Comparison of ENCODE assay signal across 18 cellular contexts in the genomic region with DNA sequence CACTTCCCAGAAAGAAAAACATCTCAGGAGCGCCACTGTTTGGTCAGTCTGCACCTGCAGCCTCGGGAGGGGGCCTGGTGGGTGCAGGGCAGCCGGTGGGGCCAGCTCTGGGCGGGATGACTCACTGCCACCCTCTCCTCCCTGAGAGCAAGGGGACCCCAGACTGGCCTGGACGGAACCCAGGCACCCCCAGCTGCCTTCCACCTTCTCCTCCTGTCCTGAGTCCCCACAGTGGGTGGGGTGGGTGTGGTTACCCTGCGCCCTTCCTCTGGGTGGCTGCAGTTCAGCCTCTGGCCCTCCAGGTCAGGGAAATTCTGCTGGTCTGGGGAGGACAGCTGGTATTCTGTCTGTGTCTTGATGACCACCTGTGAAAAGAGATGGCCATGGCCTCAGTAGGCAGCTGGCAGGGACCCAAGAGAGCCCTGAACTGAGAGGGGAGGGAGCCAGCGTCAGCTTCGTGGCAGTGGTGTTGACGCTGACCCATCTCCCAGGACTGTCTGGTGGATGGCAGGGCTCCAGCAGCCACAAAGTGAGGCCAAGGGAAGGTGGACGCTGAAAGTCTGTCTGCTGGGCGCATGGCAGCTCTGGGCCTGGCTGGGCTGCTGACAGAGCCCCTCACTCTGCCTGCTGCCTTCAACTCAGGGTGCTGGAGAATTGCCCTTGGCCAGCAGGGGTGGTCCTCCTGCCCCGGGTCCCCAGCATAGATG. TPM values are rescaled to one million over a fixed set of nuclear protein-coding genes. Genes with fewer than 3 reads are reported as not detected.
DNase-seq lines count a peak whose midpoint lies in the region; ATAC-seq and TF ChIP-seq lines count a peak whose summit lies in the region.
"Had no signal": no experiment of that assay in that cellular context is flagged by ENCODE, and none has a peak within 500 bp of the region (broad histone marks: within the 10 kb centered on the region; RNA-seq: fewer than 3 reads in every experiment).

No MANE protein-coding gene starts in this region.

- H2AFZ ChIP-seq in IMR-90 (replicated peaks; ENCODE audit: low read length, poor library complexity), result peak overlapping the region; percentile 8
- H2AFZ ChIP-seq: parathyroid adenoma had no signal

- POLR2A ChIA-PET in IMR-90 (lab: Charles Lee; ENCODE audit: unreplicated experiment), result no interaction called here

- H2AK5ac ChIP-seq in IMR-90 (ENCODE audit: low read depth, low read length) (peak overlapping the region; percentile 39; the same call in 1 of the 2 replicates), mesendoderm (ENCODE audit: low read length) (no peak overlapping the region)

- H3K79me1 ChIP-seq in IMR-90 (ENCODE audit: low read depth in 1 of 2, low read length in 2 of 2) (no peaks in the 10 kb centered on the region), mesendoderm (ENCODE audit: low read length) (no peaks in the 10 kb centered on the region)

- ATAC-seq in IMR-90 (ENCODE audit: low read depth) (no peak), RWPE2 (ENCODE audit: low read depth) (no peak), body of pancreas (no peak), HG02571 (IDR thresholded peaks at IDR 0.05; ENCODE audit: unreplicated experiment) (no peak), HG02759 (IDR thresholded peaks at IDR 0.05; ENCODE audit: unreplicated experiment) (no peak)
- ATAC-seq: stimulated activated naive B cell treated with anti-CD40 and anti-IgM and Interleukin-4, amounts not matched to agents 10 μg/mL and 1 μg/mL and 100 μg/mL, for 72 hours had no signal

- H3K36me3 ChIP-seq in IMR-90 (ENCODE audit: control insufficient read depth, insufficient read depth, low read length), result no peaks in the 10 kb centered on the region
- H3K36me3 ChIP-seq in RWPE2 (ENCODE audit: low read depth), result no peaks in the 10 kb centered on the region
- H3K36me3 ChIP-seq in mesendoderm (ENCODE audit: control insufficient read depth, insufficient read depth, low read length), result no peaks in the 10 kb centered on the region
- H3K36me3 ChIP-seq in body of pancreas (replicated peaks in 1 of 2; ENCODE audit: insufficient read depth in 1 of 2, low read depth in 2 of 2), result no peaks in the 10 kb centered on the region
- H3K36me3 ChIP-seq: spleen, tibial nerve had no signal

- H4K20me1 ChIP-seq in IMR-90 (ENCODE audit: insufficient read depth, low read length), result 0 out of 2 replicates have a peak, but pooled peaks cover 3% of the 10 kb centered on the region

- CTCF ChIA-PET in IMR-90 (lab: Yijun Ruan, JAX), result interaction anchor here (1.2 kb wide), 1 partner anchor 180 kb away, joined by 3 read pairs; no protein-coding TSS in a partner anchor

- no peak overlapping the region for H3K18ac ChIP-seq in IMR-90 (ENCODE audit: low read depth, low read length)
- H3K18ac ChIP-seq in mesendoderm (ENCODE audit: low read length), result no peak overlapping the region

- TF ChIP-seq RAD21 in IMR-90 (IDR thresholded peaks at IDR 0.05; ENCODE audit: low read length), result no peak

- no peak overlapping the region for H2BK20ac ChIP-seq in IMR-90 (ENCODE audit: low read depth, low read length)

- H2BK5ac ChIP-seq in IMR-90 (ENCODE audit: low read depth, low read length, poor library complexity, severe bottlenecking) (no peak overlapping the region), mesendoderm (ENCODE audit: low read length) (no peak overlapping the region)

- TF ChIP-seq CTCF in IMR-90 (conservative IDR thresholded peaks at IDR 0.05; ENCODE audit: low read depth, low read length) (no peak), RWPE2 (IDR thresholded peaks at IDR 0.05; ENCODE audit: poor library complexity, severe bottlenecking) (no peak), body of pancreas (IDR thresholded peaks at IDR 0.05) (no peak)

- peak overlapping the region; percentile 81 for H2AK9ac ChIP-seq in IMR-90 (replicated peaks; ENCODE audit: low read depth, low read length, poor library complexity)

- H3K4me2 ChIP-seq in IMR-90 (ENCODE audit: low read depth, low read length) (peak overlapping the region; percentile 6; the same call in 1 of the 2 replicates), mesendoderm (ENCODE audit: low read length) (no peak overlapping the region)

- peaks cover 29% of the 10 kb centered on the region for H3K27me3 ChIP-seq in IMR-90 (ENCODE audit: control insufficient read depth, insufficient read depth, low read length)
- peaks cover 60% of the 10 kb centered on the region for H3K27me3 ChIP-seq in RWPE2 (ENCODE audit: insufficient read depth, poor library complexity, severe bottlenecking)
- peaks cover 22% of the 10 kb centered on the region for H3K27me3 ChIP-seq in mesendoderm (ENCODE audit: insufficient read depth, low read length, poor library complexity)
- H3K27me3 ChIP-seq in body of pancreas, result peaks cover 0 to 32% of the 10 kb centered on the region in 2 donors

- H4K8ac ChIP-seq in IMR-90 (ENCODE audit: low read depth in 2 of 2, low read length in 2 of 2) (no peak overlapping the region), mesendoderm (ENCODE audit: low read depth, low read length) (no peak overlapping the region)

- H3K4me3 ChIP-seq in IMR-90 (ENCODE audit: insufficient read depth, low read depth, low read length) (no peak overlapping the region), RWPE2 (ENCODE audit: severe bottlenecking) (no peak overlapping the region), mesendoderm (ENCODE audit: low read length) (no peak overlapping the region), body of pancreas (no peak overlapping the region)
- H3K4me3 ChIP-seq: spleen, tibial nerve had no signal

- H4K91ac ChIP-seq in IMR-90 (ENCODE audit: insufficient read depth, low read depth, low read length), result no peak overlapping the region

- 0 out of 2 replicates have a peak, but pooled peaks cover 6% of the 10 kb centered on the region for H3K9me1 ChIP-seq in IMR-90 (ENCODE audit: insufficient read depth, low read length)

- dilution Hi-C loops in IMR-90 (cut with HindIII; ENCODE audit: low sequenced_read_pairs, unreplicated experiment), result no loop called here

- TF ChIP-seq POLR2A in IMR-90 (IDR thresholded peaks at IDR 0.05; ENCODE audit: low read depth, low read length) (no peak), body of pancreas (IDR thresholded peaks at IDR 0.05) (no peak)

- in situ Hi-C loops in IMR-90 (cut with MboI; ENCODE audit: low sequenced_read_pairs), result loop anchor here (10.0 kb wide), 1 partner anchor 167 kb away; no protein-coding TSS in a partner anchor

- DNase-seq in IMR-90 (peak; percentile 27), RWPE2 (ENCODE audit: low spot score) (peak; percentile 43), mesendoderm (no peak), body of pancreas (no peak)
- DNase-seq: activated CD4-positive, alpha-beta T cell treated with anti-CD3 and anti-CD28 coated beads, Interleukin-2, amount 50 U/mL, for 1 hour; DMS 273 treated with DMSO at 0.1 percent for 48 hours; effector CD4-positive, alpha-beta T cell; hypothalamus; NCI-H2171; spleen; stimulated activated naive B cell treated with anti-CD40 and anti-IgM and Interleukin-4, amounts not matched to agents 10 μg/mL and 1 μg/mL and 100 μg/mL, for 72 hours had no signal

- H3K4me1 ChIP-seq in IMR-90 (ENCODE audit: control insufficient read depth, insufficient read depth, low read length), result peaks cover 18% of the 10 kb centered on the region
- H3K4me1 ChIP-seq in RWPE2 (ENCODE audit: insufficient read depth, poor library complexity, severe bottlenecking), result no peaks in the 10 kb centered on the region
- no peaks in the 10 kb centered on the region for H3K4me1 ChIP-seq in mesendoderm (ENCODE audit: control insufficient read depth, low read depth, low read length)
- H3K4me1 ChIP-seq in body of pancreas, result peaks cover 29% of the 10 kb centered on the region

- H3K9me3 ChIP-seq in IMR-90 (ENCODE audit: control insufficient read depth, insufficient read depth, low read length) (no peaks in the 10 kb centered on the region), RWPE2 (ENCODE audit: severe bottlenecking) (no peaks in the 10 kb centered on the region), body of pancreas (no peaks in the 10 kb centered on the region)
- H3K9me3 ChIP-seq: spleen, tibial nerve had no signal

- H4K5ac ChIP-seq in IMR-90 (ENCODE audit: low read depth, low read length), result no peak overlapping the region
- H4K5ac ChIP-seq in mesendoderm (ENCODE audit: low read length), result no peak overlapping the region

- BruUV-seq in IMR-90 (replicated peaks; lab: Mats Ljungman, UMichigan), result no TSS peak

- no peak overlapping the region for H3K14ac ChIP-seq in IMR-90 (replicated peaks; ENCODE audit: low read depth, low read length)

- intact Hi-C loops in IMR-90 (cut with micrococcal nuclease), result loop anchor here (10.0 kb wide), 2 partner anchors 47 to 197 kb away; partner anchors contain the start of genes CYP2E1, ECHS1 and PAOX
- intact Hi-C loops in body of pancreas (cut with DNase I), result no loop called here

- H3K56ac ChIP-seq in IMR-90 (ENCODE audit: extremely low read depth, insufficient read depth, low read length) (no peak overlapping the region), mesendoderm (ENCODE audit: low read length) (peak overlapping the region; percentile 25)

- H3K27ac ChIP-seq in IMR-90 (ENCODE audit: insufficient read depth, low read length), result no peak overlapping the region
- H3K27ac ChIP-seq in RWPE2 (ENCODE audit: poor library complexity, severe bottlenecking), result no peak overlapping the region
- no peak overlapping the region for H3K27ac ChIP-seq in mesendoderm (ENCODE audit: low read depth, low read length)
- no peak overlapping the region for H3K27ac ChIP-seq in body of pancreas
- H3K27ac ChIP-seq: parathyroid adenoma, spleen, tibial nerve had no signal

- H3K4ac ChIP-seq in IMR-90 (ENCODE audit: low read depth, low read length), result peak overlapping the region; percentile 35
- no peak overlapping the region for H3K4ac ChIP-seq in mesendoderm (ENCODE audit: low read depth, low read length)

- no peaks in the 10 kb centered on the region for H3K79me2 ChIP-seq in mesendoderm (ENCODE audit: control insufficient read depth, insufficient read depth, low read length)
- H3K79me2 ChIP-seq: parathyroid adenoma had no signal

- H2BK15ac ChIP-seq in IMR-90 (ENCODE audit: low read depth, low read length) (no peak overlapping the region), mesendoderm (replicated peaks; ENCODE audit: low read depth) (no peak overlapping the region)

- no peak overlapping the region for H3K23ac ChIP-seq in IMR-90 (ENCODE audit: low read depth, low read length)
- no peak overlapping the region for H3K23ac ChIP-seq in mesendoderm (ENCODE audit: low read length)

- H2BK120ac ChIP-seq in IMR-90 (ENCODE audit: low read depth, low read length) (no peak overlapping the region), mesendoderm (ENCODE audit: low read depth, low read length) (no peak overlapping the region)

- H3K9ac ChIP-seq in IMR-90 (ENCODE audit: low read depth, low read length) (no peak overlapping the region), mesendoderm (ENCODE audit: low read length) (no peak overlapping the region)
- H3K9ac ChIP-seq: parathyroid adenoma had no signal

- WGBS in IMR-90 (ENCODE audit: extremely low coverage in 2 of 2, insufficient read length in 1 of 2), 2 experiments, result 40% methylated on average over 2 of the region's 12 CpGs; no CpG with 5 or more reads in 1 of the 2 experiments
- WGBS in mesendoderm (ENCODE audit: extremely low coverage, insufficient coverage, low lambda C conversion rate), result no CpG with 5 or more reads among the region's 12 CpGs
- 28 to 43% methylated on average over 5 to 12 of the region's 12 CpGs for WGBS in body of pancreas, 2 donors

RNA-seq across cellular contexts. Expression of gene CALY, which starts 8.9 kb away (rescaled TPM):
- total RNA-seq in IMR-90 (2012; rRNA removed) (not detected in 2 replicates), body of pancreas (1 to 10 TPM in 1 of 2 donors, not detected in 1; 1.8 TPM)
- polyA plus RNA-seq in IMR-90 (2012; rRNA removed), result 0.34 and 0.62 TPM in 2 replicates
- polyA plus RNA-seq in IMR-90 (2012; cell fraction: cytosol; rRNA removed), result 1.1 and 1.9 TPM in 2 replicates
- polyA plus RNA-seq in IMR-90 (2012; cell fraction: nucleus; rRNA removed; ENCODE audit: low replicate concordance), result 0.88 and 2.2 TPM in 2 replicates
- polyA plus RNA-seq in mesendoderm (2013, experiment 1 of 2), result 0.51 TPM
- polyA plus RNA-seq in mesendoderm (2013, experiment 2 of 2), result 0.35 TPM
- total RNA-seq: bronchial epithelial cell had no signal
- polyA plus RNA-seq: IgD-negative memory B cell had no signal

RNA-seq across cellular contexts. Expression of gene ZNF511, which starts 19.1 kb away (rescaled TPM):
- total RNA-seq in IMR-90 (2012; rRNA removed) (13.6 and 14.2 TPM in 2 replicates), body of pancreas (10 to 100 TPM; 15.0 to 22.7 TPM)
- 32.6 and 36.8 TPM in 2 replicates for polyA plus RNA-seq in IMR-90 (2012; rRNA removed)
- 20.3 and 34.8 TPM in 2 replicates for polyA plus RNA-seq in IMR-90 (2012; cell fraction: cytosol; rRNA removed)
- polyA plus RNA-seq in IMR-90 (2012; cell fraction: nucleus; rRNA removed; ENCODE audit: low replicate concordance), result 33.0 and 37.6 TPM in 2 replicates
- polyA plus RNA-seq in mesendoderm (2013, experiment 1 of 2), result 29.7 TPM
- 31.2 TPM for polyA plus RNA-seq in mesendoderm (2013, experiment 2 of 2)

RNA-seq across cellular contexts. Expression of gene TUBGCP2, which starts 19.1 kb away (rescaled TPM):
- 65.0 and 72.6 TPM in 2 replicates for total RNA-seq in IMR-90 (2012; rRNA removed)
- 48.1 and 48.6 TPM in 2 replicates for polyA plus RNA-seq in IMR-90 (2012; rRNA removed)
- 23.0 and 41.7 TPM in 2 replicates for polyA plus RNA-seq in IMR-90 (2012; cell fraction: cytosol; rRNA removed)
- polyA plus RNA-seq in IMR-90 (2012; cell fraction: nucleus; rRNA removed; ENCODE audit: low replicate concordance), result 62.3 and 99.6 TPM in 2 replicates
- polyA plus RNA-seq in mesendoderm (2013, experiment 1 of 2), result 33.5 TPM
- 31.8 TPM for polyA plus RNA-seq in mesendoderm (2013, experiment 2 of 2)
- total RNA-seq in body of pancreas, result 10 to 100 TPM; 32.2 to 36.6 TPM

RNA-seq across cellular contexts. Expression of gene PRAP1, which starts 19.4 kb away (rescaled TPM):
- total RNA-seq in IMR-90 (2012; rRNA removed) (not detected in 2 replicates), body of pancreas (1 to 10 TPM in 1 of 2 donors, not detected in 1; 6.5 TPM)
- polyA plus RNA-seq in IMR-90 (2012; rRNA removed), result not detected in 2 replicates
- polyA plus RNA-seq in IMR-90 (2012; cell fraction: cytosol; rRNA removed), result 0.05 and 0.15 TPM in 2 replicates
- not detected in 2 replicates for polyA plus RNA-seq in IMR-90 (2012; cell fraction: nucleus; rRNA removed; ENCODE audit: low replicate concordance)
- 0.28 TPM for polyA plus RNA-seq in mesendoderm (2013, experiment 1 of 2)
- 0.35 TPM for polyA plus RNA-seq in mesendoderm (2013, experiment 2 of 2)
- total RNA-seq: bronchial epithelial cell, spleen had no signal
- polyA plus RNA-seq: BJ, IgD-negative memory B cell, spleen had no signal

RNA-seq across cellular contexts. Expression of gene FUOM, which starts 30.0 kb away (rescaled TPM):
- total RNA-seq in IMR-90 (2012; rRNA removed) (26.3 and 28.1 TPM in 2 replicates), body of pancreas (10 to 100 TPM; 12.5 to 16.1 TPM)
- polyA plus RNA-seq in IMR-90 (2012; rRNA removed), result 52.8 and 71.2 TPM in 2 replicates
- polyA plus RNA-seq in IMR-90 (2012; cell fraction: cytosol; rRNA removed), result 53.8 and 71.8 TPM in 2 replicates
- polyA plus RNA-seq in IMR-90 (2012; cell fraction: nucleus; rRNA removed; ENCODE audit: low replicate concordance), result 25.8 and 31.8 TPM in 2 replicates
- polyA plus RNA-seq in mesendoderm (2013, experiment 1 of 2), result 30.0 TPM
- polyA plus RNA-seq in mesendoderm (2013, experiment 2 of 2), result 31.2 TPM

Comparison
In these comparisons a context has a peak if more than half of its experiments do, and no peak if none do; other contexts are left out.
1. DNase-seq: peak in IMR-90 (single experiment) and RWPE2 (single experiment); none in mesendoderm (single experiment) and body of pancreas (0 of 4).